In genomic region chr9:113646946-113647914, GRCh38 we compare ENCODE assay signal across 1 cellular context.
TF ChIP-seq lines count a peak whose summit lies in the region.

No MANE protein-coding gene starts in this region.

TF ChIP-seq in IMR-90, 13 proteins besides CTCF, POLR2A, EP300 and RAD21 (continued from another document):
- no peak for TF ChIP-seq RCOR1 (IDR thresholded peaks at IDR 0.05; ENCODE audit: insufficient replicate concordance, low read length)
- TF ChIP-seq ELK1 (IDR thresholded peaks at IDR 0.05; ENCODE audit: borderline replicate concordance, low read depth, low read length): no peak
- TF ChIP-seq MXI1 (IDR thresholded peaks at IDR 0.05; ENCODE audit: borderline replicate concordance, low read depth, low read length): no peak
- TF ChIP-seq FOS (IDR thresholded peaks at IDR 0.05; ENCODE audit: low read depth, low read length): no peak
- no peak for TF ChIP-seq MAZ (IDR thresholded peaks at IDR 0.05; ENCODE audit: borderline replicate concordance, low read depth, low read length)
- TF ChIP-seq USF2 (IDR thresholded peaks at IDR 0.05; ENCODE audit: low read depth, low read length): no peak
- no peak for TF ChIP-seq MAFK (IDR thresholded peaks at IDR 0.05; ENCODE audit: low read depth, low read length)
- no peak for TF ChIP-seq RFX5 (IDR thresholded peaks at IDR 0.05; ENCODE audit: low read depth, low read length)
